9 cellular contexts compared by ENCODE assay signal in genomic region chr19:15869109-15869555, GRCh38. TPM values are rescaled to one million over a fixed set of nuclear protein-coding genes. Genes with fewer than 3 reads are reported as not detected.
DNase-seq lines count a peak whose midpoint lies in the region; ATAC-seq and TF ChIP-seq lines count a peak whose summit lies in the region.
"Had no signal": no experiment of that assay in that cellular context is flagged by ENCODE, and none has a peak within 500 bp of the region (broad histone marks: within the 10 kb centered on the region; RNA-seq: fewer than 3 reads in every experiment).

No MANE protein-coding gene starts in this region.

- no peak for TF ChIP-seq EP300 in SK-N-SH (IDR thresholded peaks at IDR 0.05; ENCODE audit: borderline replicate concordance in 1 of 2, low read depth in 1 of 2, low read length in 1 of 2)

- no peak overlapping the region for H2BK15ac ChIP-seq in mesenchymal stem cell (ENCODE audit: low read depth, poor library complexity, severe bottlenecking)

- H3K14ac ChIP-seq in mesenchymal stem cell (ENCODE audit: low read length in 2 of 2), result no peak overlapping the region

- H3K27ac ChIP-seq in SK-N-SH (ENCODE audit: low read depth in 2 of 2, low read length in 1 of 2) (no peak overlapping the region), mesenchymal stem cell (ENCODE audit: low read length, poor library complexity, severe bottlenecking) (no peak overlapping the region)

- H3K4me3 ChIP-seq in SK-N-SH (ENCODE audit: low read depth in 2 of 2, low read length in 1 of 2), result no peak overlapping the region
- H3K4me3 ChIP-seq in mesenchymal stem cell (ENCODE audit: insufficient read depth in 1 of 2, low read depth in 1 of 2, low read length in 2 of 2), result no peak overlapping the region

- no peak overlapping the region for H3K18ac ChIP-seq in mesenchymal stem cell (ENCODE audit: low read depth in 1 of 2, low read length in 2 of 2)

- peaks cover 1 to 23% of the 10 kb centered on the region in 2 donors for H3K4me1 Mint-ChIP-seq in stimulated activated naive B cell treated with anti-CD40 and anti-IgM and Interleukin-4, amounts not matched to agents 10 μg/mL and 1 μg/mL and 100 μg/mL, for 72 hours

- H2BK120ac ChIP-seq in mesenchymal stem cell (ENCODE audit: low read depth, low read length), result no peak overlapping the region

- H3K4me2 ChIP-seq in SK-N-SH, result no peak overlapping the region
- no peak overlapping the region for H3K4me2 ChIP-seq in mesenchymal stem cell (ENCODE audit: low read length, poor library complexity, severe bottlenecking)

- POLR2A ChIA-PET in SK-N-SH (lab: Yijun Ruan, JAX), result no interaction called here

- no peak overlapping the region for H4K8ac ChIP-seq in mesenchymal stem cell (ENCODE audit: low read length)

- no peaks in the 10 kb centered on the region for H3K36me3 Mint-ChIP-seq in stimulated activated naive B cell treated with anti-CD40 and anti-IgM and Interleukin-4, amounts not matched to agents 10 μg/mL and 1 μg/mL and 100 μg/mL, for 72 hours

- H3K79me2 ChIP-seq in SK-N-SH (ENCODE audit: insufficient read depth), result no peaks in the 10 kb centered on the region

- 0% methylated on average over 3 of the region's 3 CpGs for WGBS in SK-N-SH (ENCODE audit: low lambda C conversion rate)
- 69% methylated on average over 2 of the region's 3 CpGs for WGBS in mesenchymal stem cell

- H3K27me3 ChIP-seq in SK-N-SH (ENCODE audit: insufficient read depth), result peaks cover 12% of the 10 kb centered on the region
- peaks cover 0 to 14% of the 10 kb centered on the region in 2 experiments for H3K27me3 ChIP-seq in mesenchymal stem cell (ENCODE audit: control insufficient read depth in 1 of 2, insufficient read depth in 1 of 2, low read length in 2 of 2)

- H3K4me1 ChIP-seq in SK-N-SH (ENCODE audit: control insufficient read depth in 1 of 2, insufficient read depth in 2 of 2, low read depth in 1 of 2, low read length in 1 of 2) (no peaks in the 10 kb centered on the region), mesenchymal stem cell (ENCODE audit: control insufficient read depth, insufficient read depth, low read depth, low read length) (no peaks in the 10 kb centered on the region)

- TF ChIP-seq RAD21 in SK-N-SH (IDR thresholded peaks at IDR 0.05; ENCODE audit: low read length), result peak; percentile 51

- no peak overlapping the region for H2BK5ac ChIP-seq in mesenchymal stem cell (ENCODE audit: low read depth, low read length, poor library complexity, severe bottlenecking)

- no peak overlapping the region for H3K4ac ChIP-seq in mesenchymal stem cell (ENCODE audit: low read depth in 1 of 2, low read length in 2 of 2)

- H2BK12ac ChIP-seq in mesenchymal stem cell (ENCODE audit: low read length in 2 of 2), result no peak overlapping the region

- no peak overlapping the region for H2AFZ ChIP-seq in SK-N-SH (ENCODE audit: low read depth)
- no peak overlapping the region for H2AFZ ChIP-seq in mesenchymal stem cell (ENCODE audit: low read depth, low read length)

- H3F3A ChIP-seq in SK-N-SH (replicated peaks; ENCODE audit: insufficient read depth), result no peaks in the 10 kb centered on the region

- H3K36me3 ChIP-seq in SK-N-SH (replicated peaks in 1 of 2; ENCODE audit: control insufficient read depth in 1 of 2, insufficient read depth in 2 of 2, low read length in 1 of 2) (no peaks in the 10 kb centered on the region), mesenchymal stem cell (ENCODE audit: control insufficient read depth in 1 of 2, insufficient read depth in 2 of 2, low read depth in 1 of 2, low read length in 2 of 2) (no peaks in the 10 kb centered on the region)

- H3K9me3 ChIP-seq in SK-N-SH, result no peaks in the 10 kb centered on the region
- H3K9me3 ChIP-seq in mesenchymal stem cell (ENCODE audit: control insufficient read depth, low read length), result no peaks in the 10 kb centered on the region

- H4K20me1 ChIP-seq in SK-N-SH (ENCODE audit: insufficient read depth), result no peaks in the 10 kb centered on the region

- H3K27ac Mint-ChIP-seq in stimulated activated naive B cell treated with anti-CD40 and anti-IgM and Interleukin-4, amounts not matched to agents 10 μg/mL and 1 μg/mL and 100 μg/mL, for 72 hours, result no peak overlapping the region
- H3K27ac Mint-ChIP-seq: T-helper 1 cell treated with Interleukin-12 subunit alpha and Interleukin-12 subunit beta and Interleukin-4 antibody, amounts not matched to agents 30 μg/mL and 1 μg/mL, for 36 hours had no signal

- H3K9me2 ChIP-seq in SK-N-SH, result no peaks in the 10 kb centered on the region

- in situ Hi-C loops in Caki2 (cut with HindIII; ENCODE audit: low pct_unique_long_range_greater_than_20kb, low sequenced_read_pairs), result no loop called here

- TF ChIP-seq CTCF in SK-N-SH (IDR thresholded peaks at IDR 0.05), result peak; percentile 55

- peak; percentile 58 to 75 for ATAC-seq in stimulated activated naive B cell treated with anti-CD40 and anti-IgM and Interleukin-4, amounts not matched to agents 10 μg/mL and 1 μg/mL and 100 μg/mL, for 72 hours (replicated peaks)

- H3K23ac ChIP-seq in mesenchymal stem cell (ENCODE audit: low read length in 2 of 2), result no peak overlapping the region

- no peak overlapping the region for H2AK5ac ChIP-seq in mesenchymal stem cell (ENCODE audit: low read length, severe bottlenecking)

- H3K79me1 ChIP-seq in mesenchymal stem cell (replicated peaks; ENCODE audit: low read length, poor library complexity, severe bottlenecking), result no peaks in the 10 kb centered on the region

- H3K27me3 Mint-ChIP-seq in stimulated activated naive B cell treated with anti-CD40 and anti-IgM and Interleukin-4, amounts not matched to agents 10 μg/mL and 1 μg/mL and 100 μg/mL, for 72 hours, result peaks cover 0 to 5% of the 10 kb centered on the region in 2 donors

- H3K9me3 Mint-ChIP-seq in stimulated activated naive B cell treated with anti-CD40 and anti-IgM and Interleukin-4, amounts not matched to agents 10 μg/mL and 1 μg/mL and 100 μg/mL, for 72 hours, result peaks cover 0 to 4% of the 10 kb centered on the region in 2 donors
- H3K9me3 Mint-ChIP-seq: T-helper 1 cell treated with Interleukin-12 subunit alpha and Interleukin-12 subunit beta and Interleukin-4 antibody, amounts not matched to agents 30 μg/mL and 1 μg/mL, for 36 hours had no signal

- CTCF ChIA-PET in SK-N-SH (lab: Yijun Ruan, JAX), result interaction anchor here (1.4 kb wide), 1 partner anchor 12 kb away, joined by 3 read pairs; no protein-coding TSS in a partner anchor

- H4K91ac ChIP-seq in mesenchymal stem cell (ENCODE audit: low read length), result no peak overlapping the region

- DNase-seq in Caki2 (ENCODE audit: low read depth) (peak; percentile 41), HT1080 (ENCODE audit: low read depth) (peak; percentile 54), SK-N-SH (peak; percentile 66), astrocyte of the hippocampus (ENCODE audit: low read depth, low spot score) (peak; percentile 11), iris pigment epithelial cell (ENCODE audit: low read depth) (peak; percentile 43), NCI-H2171 (lab: John Stamatoyannopoulos, UW) (no peak), mesenchymal stem cell (no peak)
- DNase-seq in stimulated activated naive B cell treated with anti-CD40 and anti-IgM and Interleukin-4, amounts not matched to agents 10 μg/mL and 1 μg/mL and 100 μg/mL, for 72 hours, result no peak

- H3K9ac ChIP-seq in SK-N-SH, result no peak overlapping the region
- no peak overlapping the region for H3K9ac ChIP-seq in mesenchymal stem cell (ENCODE audit: low read length)

- H3K4me3 Mint-ChIP-seq in stimulated activated naive B cell treated with anti-CD40 and anti-IgM and Interleukin-4, amounts not matched to agents 10 μg/mL and 1 μg/mL and 100 μg/mL, for 72 hours, result no peak overlapping the region
- H3K4me3 Mint-ChIP-seq: T-helper 1 cell treated with Interleukin-12 subunit alpha and Interleukin-12 subunit beta and Interleukin-4 antibody, amounts not matched to agents 30 μg/mL and 1 μg/mL, for 36 hours had no signal

TF ChIP-seq in SK-N-SH, 30 proteins besides CTCF, POLR2A, EP300 and RAD21:
- TF ChIP-seq SIN3A (IDR thresholded peaks at IDR 0.05; ENCODE audit: borderline replicate concordance, low read depth, low read length) (no peak), SMC3 (IDR thresholded peaks at IDR 0.05; ENCODE audit: low read depth, low read length) (0 out of 2 replicates have a peak, but pooled peaks have one; percentile 25)

RNA-seq across cellular contexts. Expression of gene CYP4F2, which starts 28.7 kb away (rescaled TPM):
- total RNA-seq in Caki2 (2014; rRNA removed; shearing (Covaris generic); ENCODE audit: low replicate concordance), result not detected in 2 replicates
- total RNA-seq in HT1080 (2014; rRNA removed; shearing (Covaris generic)), result 0.30 and 0.63 TPM in 2 replicates
- 0.48 and 0.93 TPM in 2 replicates for polyA plus RNA-seq in HT1080 (2015; cell fraction: cytosol; rRNA removed)
- polyA plus RNA-seq in HT1080 (2015; cell fraction: nucleus; rRNA removed), result 1.9 and 3.1 TPM in 2 replicates
- polyA plus RNA-seq in SK-N-SH (2012; rRNA removed), result 0.11 TPM in 1 of 2 replicates, not detected in the other
- polyA plus RNA-seq in SK-N-SH (2012; cell fraction: cytosol; rRNA removed), result 0.06 and 0.07 TPM in 2 replicates
- 0.13 and 0.87 TPM in 2 replicates for polyA plus RNA-seq in SK-N-SH (2012; cell fraction: nucleus; rRNA removed)
- polyA plus RNA-seq in mesenchymal stem cell (2013, experiment 1 of 2), result not detected
- not detected for polyA plus RNA-seq in mesenchymal stem cell (2013, experiment 2 of 2)

RNA-seq across cellular contexts. Expression of gene OR10H1, which starts 53.7 kb away (rescaled TPM):
- total RNA-seq in Caki2 (2014; rRNA removed; shearing (Covaris generic); ENCODE audit: low replicate concordance), result not detected in 2 replicates
- total RNA-seq in HT1080 (2014; rRNA removed; shearing (Covaris generic)), result not detected in 2 replicates
- polyA plus RNA-seq in HT1080 (2015; cell fraction: cytosol; rRNA removed), result not detected in 2 replicates
- polyA plus RNA-seq in HT1080 (2015; cell fraction: nucleus; rRNA removed), result not detected in 2 replicates
- not detected in 2 replicates for polyA plus RNA-seq in SK-N-SH (2012; rRNA removed)
- not detected in 2 replicates for polyA plus RNA-seq in SK-N-SH (2012; cell fraction: cytosol; rRNA removed)
- not detected in 2 replicates for polyA plus RNA-seq in SK-N-SH (2012; cell fraction: nucleus; rRNA removed)
- not detected for polyA plus RNA-seq in mesenchymal stem cell (2013, experiment 1 of 2)
- polyA plus RNA-seq in mesenchymal stem cell (2013, experiment 2 of 2), result not detected

Comparison
In these comparisons a context has a peak if more than half of its experiments do, and no peak if none do; other contexts are left out.
1. DNase-seq: peak in Caki2 (single experiment), HT1080 (single experiment), SK-N-SH (single experiment), astrocyte of the hippocampus (single experiment) and iris pigment epithelial cell (single experiment); none in stimulated activated naive B cell treated with anti-CD40 and anti-IgM and Interleukin-4, amounts not matched to agents 10 μg/mL and 1 μg/mL and 100 μg/mL, for 72 hours (single experiment), NCI-H2171 (single experiment) and mesenchymal stem cell (single experiment).